11 cellular contexts compared by ENCODE assay signal in genomic region chr13:51331354-51331861, GRCh38. TPM values are rescaled to one million over a fixed set of nuclear protein-coding genes. Genes with fewer than 3 reads are reported as not detected.
A peak's percentile ranks its signal among the peaks of the same experiment; 100 is the strongest.
DNase-seq lines count a peak whose midpoint lies in the region; ATAC-seq and TF ChIP-seq lines count a peak whose summit lies in the region.
"Had no signal": no experiment of that assay in that cellular context is flagged by ENCODE, and none has a peak within 500 bp of the region (broad histone marks: within the 10 kb centered on the region; RNA-seq: fewer than 3 reads in every experiment).

No MANE protein-coding gene starts in this region.

- ATAC-seq in GM18511 (IDR thresholded peaks at IDR 0.05; ENCODE audit: unreplicated experiment) (peak; percentile 57), GM21526 (IDR thresholded peaks at IDR 0.05; ENCODE audit: low FRiP score, unreplicated experiment) (peak; percentile 44), HG03521 (IDR thresholded peaks at IDR 0.05; ENCODE audit: unreplicated experiment) (peak; percentile 31), sciatic nerve (no peak), GM21737 (IDR thresholded peaks at IDR 0.05; ENCODE audit: unreplicated experiment) (no peak)
- ATAC-seq: left colon had no signal

- intact Hi-C loops in sciatic nerve (cut with DNase I): no loop called here

- peaks cover 7% of the 10 kb centered on the region for H3K27me3 Mint-ChIP-seq in nephron progenitor cell (ENCODE audit: low read depth, poor library complexity)

- peak; percentile 61 for DNase-seq in myocyte (ENCODE audit: low read depth)
- DNase-seq in sciatic nerve (ENCODE audit: low spot score): no peak
- no peak for DNase-seq in nephron progenitor cell
- DNase-seq: activated T-cell treated with anti-CD3 and anti-CD28 coated beads, Interleukin-2, amount 50 U/mL, for 48 hours; Caco-2; foreskin melanocyte; left colon had no signal

- no peaks in the 10 kb centered on the region for H3K9me3 Mint-ChIP-seq in nephron progenitor cell

- H3K27ac Mint-ChIP-seq in nephron progenitor cell: no peak overlapping the region

- no peaks in the 10 kb centered on the region for H3K4me1 Mint-ChIP-seq in nephron progenitor cell

- H3K36me3 Mint-ChIP-seq in nephron progenitor cell (ENCODE audit: low read depth): no peaks in the 10 kb centered on the region

- H3K4me3 Mint-ChIP-seq in nephron progenitor cell: no peak overlapping the region

- TF ChIP-seq CTCF in nephron progenitor cell (IDR thresholded peaks at IDR 0.05): no peak

RNA-seq across cellular contexts. Expression of gene SERPINE3, which starts 8.1 kb away (rescaled TPM):
- total RNA-seq in myocyte (not detected in 2 replicates), sciatic nerve (0.31 TPM)
- polyA plus RNA-seq in myocyte (2012): 0.23 TPM
- total RNA-seq: Caco-2, left colon had no signal

Comparison
In these comparisons a context has a peak if more than half of its experiments do, and no peak if none do; other contexts are left out.
1. ATAC-seq: peak in GM18511 (single experiment), GM21526 (single experiment) and HG03521 (single experiment); none in sciatic nerve (single experiment) and GM21737 (single experiment).